ENCODE assay signal across 24 cellular contexts in the genomic region with DNA sequence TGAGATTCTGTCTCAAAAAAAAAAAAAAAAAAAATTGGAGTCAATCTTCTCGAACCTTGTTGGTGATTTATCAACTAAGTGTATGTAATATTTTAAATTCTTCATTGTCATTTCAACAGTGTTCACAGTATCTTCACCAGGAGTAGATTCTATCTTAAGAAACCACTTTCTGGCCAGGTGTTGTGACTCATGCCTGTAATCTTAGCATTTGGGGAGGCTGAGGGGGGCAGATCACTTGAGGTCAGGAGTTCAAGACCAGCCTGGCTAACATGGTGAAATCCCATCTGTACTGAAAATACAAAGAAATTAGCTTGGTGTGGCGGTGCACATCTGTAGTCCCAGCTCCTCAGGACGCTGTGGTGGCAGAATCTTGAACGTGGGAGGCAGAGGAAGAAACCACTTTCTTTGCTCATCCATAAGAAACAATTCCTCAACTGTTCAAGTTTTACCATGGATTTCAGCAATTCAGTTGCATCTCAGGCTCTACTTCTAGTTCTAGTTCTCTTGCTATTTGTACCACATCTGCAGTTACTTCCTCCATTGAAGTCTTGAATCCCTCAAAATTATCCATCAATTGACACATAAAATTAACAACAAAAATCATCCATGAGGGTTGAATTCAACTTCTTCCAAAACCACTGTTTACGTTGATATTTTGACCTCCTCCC. TPM values are rescaled to one million over a fixed set of nuclear protein-coding genes. Genes with fewer than 3 reads are reported as not detected.
DNase-seq lines count a peak whose midpoint lies in the region; ATAC-seq, FAIRE-seq and TF ChIP-seq lines count a peak whose summit lies in the region.
"Had no signal": no experiment of that assay in that cellular context is flagged by ENCODE, and none has a peak within 500 bp of the region (broad histone marks: within the 10 kb centered on the region; RNA-seq: fewer than 3 reads in every experiment).

No MANE protein-coding gene starts in this region.

- POLR2A ChIA-PET in K562 (lab: Yijun Ruan, JAX), result interaction anchor here (0.7 to 1.7 kb wide), 2 partner anchors 10 to 72 kb away, joined by 4 to 5 read pairs; no protein-coding TSS in a partner anchor

- H3K27me3 ChIP-seq in K562 (ENCODE audit: control insufficient read depth in 2 of 2, insufficient read depth in 2 of 2, low read length in 2 of 2), result no peaks in the 10 kb centered on the region
- H3K27me3 ChIP-seq: BLaER1, Peyer's patch had no signal

- H3K27ac ChIP-seq in K562 (ENCODE audit: extremely low read depth, low read depth, low read length), result no peak overlapping the region
- H3K27ac ChIP-seq: BLaER1, Peyer's patch, SK-N-MC had no signal

- H3K36me3 ChIP-seq in K562 (ENCODE audit: control insufficient read depth, insufficient read depth, low read length), result no peaks in the 10 kb centered on the region
- H3K36me3 ChIP-seq: BLaER1, Peyer's patch had no signal

- peak; percentile 37 for ATAC-seq in K562
- no peak for ATAC-seq in HG02678 (IDR thresholded peaks at IDR 0.05; ENCODE audit: unreplicated experiment)

- H3K9me3 ChIP-seq in K562 (replicated peaks; ENCODE audit: control insufficient read depth, insufficient read depth, low read depth, low read length), result no peaks in the 10 kb centered on the region
- H3K9me3 ChIP-seq: BLaER1, Peyer's patch had no signal

- H4K20me1 ChIP-seq in K562 (replicated peaks; ENCODE audit: control insufficient read depth, insufficient read depth, low read length), result no peaks in the 10 kb centered on the region
- H4K20me1 ChIP-seq: BLaER1 had no signal

- no peak overlapping the region for H3K9ac ChIP-seq in K562 (ENCODE audit: insufficient read depth in 1 of 2, low read depth in 2 of 2, low read length in 2 of 2)
- H3K9ac ChIP-seq: BLaER1 had no signal

- CTCF ChIA-PET in K562 (lab: Yijun Ruan, JAX; ENCODE audit: low intra/inter-chr PET ratio), result no interaction called here

- no peaks in the 10 kb centered on the region for H3K79me2 ChIP-seq in K562 (ENCODE audit: control insufficient read depth, insufficient read depth, low read length)

- FAIRE-seq in K562 (lab: Jason Lieb, UNC), result no peak
- FAIRE-seq: D721Med, H54, HTR-8/SVneo had no signal

- TF ChIP-seq CTCF in NB4 (IDR thresholded peaks at IDR 0.05; ENCODE audit: low read depth, low read length), result no peak
- no peak for TF ChIP-seq CTCF in K562 (IDR thresholded peaks at IDR 0.05 in 2 of 3, conservative IDR thresholded peaks at IDR 0.05 in 1 of 3; ENCODE audit: insufficient read depth in 2 of 3, low read depth in 1 of 3, low read length in 3 of 3)

- DNase-seq in GF-D8 (lab: John Stamatoyannopoulos, UW) (peak; percentile 29), HT1080 (ENCODE audit: low read depth) (peak; percentile 3), NB4 (ENCODE audit: low read depth) (peak; percentile 60), K562 (ENCODE audit: extremely low read depth in 1 of 4, low spot score in 3 of 4) (peak in 1 of 4 experiments; percentile 39), dedifferentiated amniotic fluid mesenchymal stem cell (ENCODE audit: extremely low spot score) (no peak), DMS53 treated with DMSO at 0.1 percent for 48 hours (lab: John Stamatoyannopoulos, UW; ENCODE audit: unreplicated experiment) (no peak), NCI-H2107 treated with DMSO at 0.1 percent for 48 hours (lab: John Stamatoyannopoulos, UW; ENCODE audit: unreplicated experiment) (no peak)
- DNase-seq: CD4-positive, alpha-beta T cell; KBM-7; MM.1S; NCI-H1105 treated with DMSO at 0.1 percent for 48 hours; NCI-H146; NCI-H1930; NCI-H69; Peyer's patch; SIG-M5 had no signal

- H3K4me2 ChIP-seq in K562 (ENCODE audit: insufficient read depth, low read length), result no peak overlapping the region
- H3K4me2 ChIP-seq: BLaER1 had no signal

- in situ Hi-C loops in K562 (cut with MboI), result no loop called here

- intact Hi-C loops in K562 (cut with micrococcal nuclease), result no loop called here

- TF ChIP-seq POLR2A in NB4 (IDR thresholded peaks at IDR 0.05; ENCODE audit: extremely low read depth, insufficient read length), result no peak
- TF ChIP-seq POLR2A in K562 (conservative IDR thresholded peaks at IDR 0.05), result no peak

- H3K9me1 ChIP-seq in K562 (ENCODE audit: control insufficient read depth, insufficient read depth, low read length), result no peaks in the 10 kb centered on the region

- TF ChIP-seq EP300 in K562 (IDR thresholded peaks at IDR 0.05; ENCODE audit: low read length), result no peak; the same call in 1 of the 2 replicates

- peaks cover 3 to 11% of the 10 kb centered on the region in 2 experiments; a peak in 4 of 5 replicates for H3K4me1 ChIP-seq in K562 (replicated peaks in 1 of 2; ENCODE audit: control insufficient read depth in 2 of 2, insufficient read depth in 2 of 2, low read length in 2 of 2)
- H3K4me1 ChIP-seq: Peyer's patch had no signal

- BruUV-seq in K562 (replicated peaks; lab: Mats Ljungman, UMichigan), result no TSS peak

- H2AFZ ChIP-seq in K562 (ENCODE audit: low read depth, low read length), result no peak overlapping the region

- WGBS in K562 (ENCODE audit: insufficient coverage, low coverage, missing lambda C conversion rate), result 17% methylated on average over 5 of the region's 5 CpGs

- H3K4me3 ChIP-seq in NB4 (ENCODE audit: low read depth, low read length) (no peak overlapping the region), K562 (no peak overlapping the region)
- H3K4me3 ChIP-seq: BLaER1, Peyer's patch, SK-N-MC had no signal

- TF ChIP-seq RAD21 in K562 (CRISPR knock-in tag; conservative IDR thresholded peaks at IDR 0.05 in 1 of 2, IDR thresholded peaks at IDR 0.05 in 1 of 2), result no peak

TF ChIP-seq in K562, 482 proteins besides CTCF, POLR2A, EP300 and RAD21 (continues in another document):
- TF ChIP-seq SOX6 (IDR thresholded peaks at IDR 0.05), result peak; percentile 52; the same call in 1 of the 2 replicates
- TF ChIP-seq CBFA2T2 (conservative IDR thresholded peaks at IDR 0.05), result peak; percentile 59
- TF ChIP-seq GABPB1 (CRISPR knock-in tag; IDR thresholded peaks at IDR 0.05), result 0 out of 2 replicates have a peak, but pooled peaks have one; percentile 32
- TF ChIP-seq, protein P1, sequence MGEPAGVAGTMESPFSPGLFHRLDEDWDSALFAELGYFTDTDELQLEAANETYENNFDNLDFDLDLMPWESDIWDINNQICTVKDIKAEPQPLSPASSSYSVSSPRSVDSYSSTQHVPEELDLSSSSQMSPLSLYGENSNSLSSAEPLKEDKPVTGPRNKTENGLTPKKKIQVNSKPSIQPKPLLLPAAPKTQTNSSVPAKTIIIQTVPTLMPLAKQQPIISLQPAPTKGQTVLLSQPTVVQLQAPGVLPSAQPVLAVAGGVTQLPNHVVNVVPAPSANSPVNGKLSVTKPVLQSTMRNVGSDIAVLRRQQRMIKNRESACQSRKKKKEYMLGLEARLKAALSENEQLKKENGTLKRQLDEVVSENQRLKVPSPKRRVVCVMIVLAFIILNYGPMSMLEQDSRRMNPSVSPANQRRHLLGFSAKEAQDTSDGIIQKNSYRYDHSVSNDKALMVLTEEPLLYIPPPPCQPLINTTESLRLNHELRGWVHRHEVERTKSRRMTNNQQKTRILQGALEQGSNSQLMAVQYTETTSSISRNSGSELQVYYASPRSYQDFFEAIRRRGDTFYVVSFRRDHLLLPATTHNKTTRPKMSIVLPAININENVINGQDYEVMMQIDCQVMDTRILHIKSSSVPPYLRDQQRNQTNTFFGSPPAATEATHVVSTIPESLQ (CRISPR knock-in tag; IDR thresholded peaks at IDR 0.05), result no peak

RNA-seq across cellular contexts. Expression of a gene that starts 30.4 kb away (rescaled TPM):
- 18.0 and 19.5 TPM in 2 replicates for total RNA-seq in HT1080 (2014; rRNA removed; shearing (Covaris generic))
- 17.9 and 19.7 TPM in 2 replicates for polyA plus RNA-seq in HT1080 (2015; cell fraction: cytosol; rRNA removed)
- 39.1 and 40.2 TPM in 2 replicates for polyA plus RNA-seq in HT1080 (2015; cell fraction: nucleus; rRNA removed)
- 65.3 and 113 TPM in 2 replicates for total RNA-seq in K562 (2011; cell fraction: chromatin; rRNA removed; ENCODE audit: low replicate concordance)
- total RNA-seq in K562 (2011; cell fraction: nucleolus; rRNA removed), result 27.8 and 35.9 TPM in 2 replicates
- total RNA-seq in K562 (2011; cell fraction: nucleoplasm; rRNA removed), result 43.1 and 57.6 TPM in 2 replicates
- total RNA-seq in K562 (2014; rRNA removed), result 19.4 and 21.7 TPM in 2 replicates
- total RNA-seq in K562 (2014; rRNA removed; fragmentation: Illumina TruSeq; extraction: Trizol), result 51.3 and 55.7 TPM in 2 replicates
- total RNA-seq in K562 (2015; rRNA removed; fragmentation: Illumina TruSeq; extraction: Trizol), result 45.4 and 48.1 TPM in 2 replicates
- 45.6 and 51.3 TPM in 2 replicates for total RNA-seq in K562 (2021)
- 64.0 and 74.6 TPM in 2 replicates for polyA plus RNA-seq in K562 (2011; rRNA removed)
- 38.9 and 49.0 TPM in 2 replicates for polyA plus RNA-seq in K562 (2011; cell fraction: cytosol; rRNA removed)
- 44.1 and 52.2 TPM in 2 replicates for polyA plus RNA-seq in K562 (2011; cell fraction: nucleus; rRNA removed)
- polyA plus RNA-seq in K562 (2012), result 19.5 and 28.8 TPM in 2 replicates
- 35.2 and 41.9 TPM in 2 replicates for polyA plus RNA-seq in K562 (2014; fragmentation: Illumina TruSeq; extraction: Trizol)
- polyA plus RNA-seq in K562 (2014; fragmentation: Nextera tagmentation; extraction: Ambion mirVana), result 10 to 100 TPM; 29.4 to 43.6 TPM
- polyA plus RNA-seq in K562 (2014; rRNA removed), result 27.7 and 30.0 TPM in 2 replicates
- polyA minus RNA-seq in K562 (2011; rRNA and poly(A)+ RNA removed), result 119 and 132 TPM in 2 replicates
- 36.9 and 40.8 TPM in 2 replicates for polyA minus RNA-seq in K562 (2011; cell fraction: cytosol; rRNA and poly(A)+ RNA removed)
- 20.6 and 42.0 TPM in 2 replicates for polyA minus RNA-seq in K562 (2011; cell fraction: nucleus; rRNA and poly(A)+ RNA removed)

RNA-seq across cellular contexts. Expression of a gene that starts 57.7 kb away (rescaled TPM):
- total RNA-seq in HT1080 (2014; rRNA removed; shearing (Covaris generic)), result 0.26 TPM in 1 of 2 replicates, not detected in the other
- 0.09 and 0.33 TPM in 2 replicates for polyA plus RNA-seq in HT1080 (2015; cell fraction: cytosol; rRNA removed)
- 0.02 and 0.05 TPM in 2 replicates for polyA plus RNA-seq in HT1080 (2015; cell fraction: nucleus; rRNA removed)
- total RNA-seq in K562 (2011; cell fraction: chromatin; rRNA removed; ENCODE audit: low replicate concordance), result 0.56 and 1.2 TPM in 2 replicates
- total RNA-seq in K562 (2011; cell fraction: nucleolus; rRNA removed), result 0.50 and 0.53 TPM in 2 replicates
- total RNA-seq in K562 (2011; cell fraction: nucleoplasm; rRNA removed), result 0.46 and 0.66 TPM in 2 replicates
- total RNA-seq in K562 (2014; rRNA removed) (0.20 TPM in 1 of 2 replicates, not detected in the other), K562 (2014; rRNA removed; fragmentation: Illumina TruSeq; extraction: Trizol) (0.22 and 0.25 TPM in 2 replicates), K562 (2015; rRNA removed; fragmentation: Illumina TruSeq; extraction: Trizol) (0.30 and 0.36 TPM in 2 replicates), K562 (2021) (0.36 and 0.55 TPM in 2 replicates)
- polyA plus RNA-seq in K562 (2011; rRNA removed) (0.43 and 0.45 TPM in 2 replicates), K562 (2014; fragmentation: Illumina TruSeq; extraction: Trizol) (0.26 and 0.33 TPM in 2 replicates), K562 (2014; fragmentation: Nextera tagmentation; extraction: Ambion mirVana) (under 1 TPM; 0.15 to 0.48 TPM), K562 (2014; rRNA removed) (0.32 and 0.52 TPM in 2 replicates)
- 0.83 and 1.4 TPM in 2 replicates for polyA plus RNA-seq in K562 (2011; cell fraction: cytosol; rRNA removed)
- polyA plus RNA-seq in K562 (2011; cell fraction: nucleus; rRNA removed), result 0.18 and 0.40 TPM in 2 replicates
- 0.31 and 0.51 TPM in 2 replicates for polyA plus RNA-seq in K562 (2012)
- 0.48 and 0.67 TPM in 2 replicates for polyA minus RNA-seq in K562 (2011; rRNA and poly(A)+ RNA removed)
- polyA minus RNA-seq in K562 (2011; cell fraction: cytosol; rRNA and poly(A)+ RNA removed), result not detected in 2 replicates
- polyA minus RNA-seq in K562 (2011; cell fraction: nucleus; rRNA and poly(A)+ RNA removed), result 0.13 and 0.22 TPM in 2 replicates
- total RNA-seq: A172, NCI-H460 had no signal

Comparison
In these comparisons a context has a peak if more than half of its experiments do, and no peak if none do; other contexts are left out.
1. DNase-seq: peak in GF-D8 (single experiment), HT1080 (single experiment) and NB4 (single experiment); none in dedifferentiated amniotic fluid mesenchymal stem cell (single experiment), DMS53 treated with DMSO at 0.1 percent for 48 hours (single experiment) and NCI-H2107 treated with DMSO at 0.1 percent for 48 hours (single experiment).